ENCODE assay signal across 14 cellular contexts in genomic region chr12:15731940-15732339, GRCh38.
"Had no signal": no experiment of that assay in that cellular context is flagged by ENCODE, and none has a peak within 500 bp of the region (broad histone marks: within the 10 kb centered on the region; RNA-seq: fewer than 3 reads in every experiment).

No MANE protein-coding gene starts in this region.

- DNase-seq: activated CD4-positive, alpha-beta T cell treated with anti-CD3 and anti-CD28 coated beads for 4 hours; activated CD8-positive, alpha-beta memory T cell treated with anti-CD3 and anti-CD28 coated beads, Interleukin-2, amount 50 U/mL, for 4 hours; activated CD8-positive, alpha-beta T cell treated with anti-CD3 and anti-CD28 coated beads for 36 hours; activated naive CD8-positive, alpha-beta T cell treated with anti-CD3 and anti-CD28 coated beads, Interleukin-2, amount 50 U/mL, for 24 hours; activated T-cell treated with anti-CD3 and anti-CD28 coated beads, Interleukin-2, amount 50 U/mL, for 72 hours; central memory CD4-positive, alpha-beta T cell; cortex of kidney; effector CD8-positive, alpha-beta T cell; gastrocnemius medialis; naive B cell; stimulated activated CD4-positive, alpha-beta T cell treated with anti-CD3 and anti-CD28 coated beads, Interleukin-4, amount 100 ng/mL, for 1 hour; stimulated activated CD8-positive, alpha-beta memory T cell treated with anti-CD3 and anti-CD28 coated beads, Interleukin-4, amount 100 ng/mL, for 48 hours; stimulated activated naive CD8-positive, alpha-beta T cell treated with anti-CD3 and anti-CD28 coated beads, Interleukin-15, Interleukin-2, amounts not matched to agents 100 U/mL and 50 U/mL, for 24 hours had no signal

- H3K4me3 ChIP-seq: gastrocnemius medialis, thoracic aorta had no signal

- H3K36me3 ChIP-seq: gastrocnemius medialis, thoracic aorta had no signal

- ATAC-seq: activated CD8-positive, alpha-beta T cell treated with anti-CD3 and anti-CD28 coated beads for 36 hours; activated naive CD8-positive, alpha-beta T cell treated with anti-CD3 and anti-CD28 coated beads, Interleukin-2, amount 50 U/mL, for 24 hours; activated T-cell treated with anti-CD3 and anti-CD28 coated beads, Interleukin-2, amount 50 U/mL, for 72 hours; stimulated activated naive CD8-positive, alpha-beta T cell treated with anti-CD3 and anti-CD28 coated beads, Interleukin-15, Interleukin-2, amounts not matched to agents 100 U/mL and 50 U/mL, for 24 hours had no signal

- H3K27ac ChIP-seq: gastrocnemius medialis, thoracic aorta had no signal

- H3K27me3 ChIP-seq: gastrocnemius medialis had no signal

- H3K4me1 ChIP-seq: gastrocnemius medialis had no signal

- H3K9me3 ChIP-seq: gastrocnemius medialis, thoracic aorta had no signal
